In genomic region chr22:17106785-17107546, GRCh38 we compare ENCODE assay signal across 10 cellular contexts. TPM values are rescaled to one million over a fixed set of nuclear protein-coding genes. Genes with fewer than 3 reads are reported as not detected.
A peak's percentile ranks its signal among the peaks of the same experiment; 100 is the strongest.
DNase-seq lines count a peak whose midpoint lies in the region; ATAC-seq and TF ChIP-seq lines count a peak whose summit lies in the region.
"Had no signal": no experiment of that assay in that cellular context is flagged by ENCODE, and none has a peak within 500 bp of the region (broad histone marks: within the 10 kb centered on the region; RNA-seq: fewer than 3 reads in every experiment).

No MANE protein-coding gene starts in this region.

- no peaks in the 10 kb centered on the region for H3K9me3 Mint-ChIP-seq in stimulated activated naive CD8-positive, alpha-beta T cell treated with anti-CD3 and anti-CD28 coated beads, Interleukin-15, Interleukin-2, amounts not matched to agents 100 ng/mL and 50 ng/mL, for 24 hours
- H3K9me3 Mint-ChIP-seq in WTC11, result no peaks in the 10 kb centered on the region

- DNase-seq in activated naive CD4-positive, alpha-beta T cell treated with Interleukin-2 at 50 U/mL for 16 hours, result peak; percentile 34
- no peak for DNase-seq in activated naive CD4-positive, alpha-beta T cell treated with anti-CD3 and anti-CD28 coated beads, Interleukin-2, amount 50 U/mL, for 16 hours
- no peak for DNase-seq in T-helper 17 cell
- peak; percentile 9 for DNase-seq in epidermal melanocyte (ENCODE audit: insufficient read length, low spot score)
- no peak for DNase-seq in WTC11 (ENCODE audit: low spot score)
- no peak for DNase-seq in activated CD4-positive, CD25-positive, alpha-beta regulatory T cell (lab: John Stamatoyannopoulos, UW)
- DNase-seq: ACHN had no signal

- ATAC-seq in T-helper 17 cell (peak; percentile 74), GM18868 (IDR thresholded peaks at IDR 0.05; ENCODE audit: unreplicated experiment) (no peak), WTC11 (no peak)

- CTCF ChIA-PET in WTC11 (lab: Charles Lee), result interaction anchor here (0.8 to 3.6 kb wide), 9 partner anchors 9 to 394 kb away, joined by 3 to 17 read pairs (median 7); no protein-coding TSS in a partner anchor

- POLR2A ChIA-PET in WTC11 (lab: Charles Lee), result interaction anchor here (0.6 kb wide), 1 partner anchor 340 kb away, joined by 5 read pairs; no protein-coding TSS in a partner anchor

- H3K27me3 Mint-ChIP-seq in T-helper 17 cell (no peaks in the 10 kb centered on the region), WTC11 (ENCODE audit: low read depth) (no peaks in the 10 kb centered on the region)
- H3K27me3 Mint-ChIP-seq in stimulated activated naive CD8-positive, alpha-beta T cell treated with anti-CD3 and anti-CD28 coated beads, Interleukin-15, Interleukin-2, amounts not matched to agents 100 ng/mL and 50 ng/mL, for 24 hours, result no peaks in the 10 kb centered on the region

- no peak for TF ChIP-seq CTCF in WTC11 (IDR thresholded peaks at IDR 0.05)

- H3K9me3 ChIP-seq in T-helper 17 cell (ENCODE audit: control insufficient read depth, low read length, poor library complexity, severe bottlenecking), result no peaks in the 10 kb centered on the region

- H3K4me1 Mint-ChIP-seq in T-helper 17 cell (peaks cover 28% of the 10 kb centered on the region), WTC11 (peaks cover 4% of the 10 kb centered on the region; the same call in 1 of the 2 replicates)
- H3K4me1 Mint-ChIP-seq in stimulated activated naive CD8-positive, alpha-beta T cell treated with anti-CD3 and anti-CD28 coated beads, Interleukin-15, Interleukin-2, amounts not matched to agents 100 ng/mL and 50 ng/mL, for 24 hours (ENCODE audit: low read depth), result peaks cover 45% of the 10 kb centered on the region

- H3K4me3 Mint-ChIP-seq in T-helper 17 cell, result peak overlapping the region; percentile 57
- peak overlapping the region; percentile 24 for H3K4me3 Mint-ChIP-seq in stimulated activated naive CD8-positive, alpha-beta T cell treated with anti-CD3 and anti-CD28 coated beads, Interleukin-15, Interleukin-2, amounts not matched to agents 100 ng/mL and 50 ng/mL, for 24 hours
- no peak overlapping the region for H3K4me3 Mint-ChIP-seq in WTC11

- peak overlapping the region; percentile 79 for H3K27ac Mint-ChIP-seq in T-helper 17 cell
- H3K27ac Mint-ChIP-seq in stimulated activated naive CD8-positive, alpha-beta T cell treated with anti-CD3 and anti-CD28 coated beads, Interleukin-15, Interleukin-2, amounts not matched to agents 100 ng/mL and 50 ng/mL, for 24 hours, result peak overlapping the region; percentile 42
- no peak overlapping the region for H3K27ac Mint-ChIP-seq in WTC11

- H3K36me3 Mint-ChIP-seq in T-helper 17 cell (ENCODE audit: low read depth), result peaks cover 6% of the 10 kb centered on the region
- H3K36me3 Mint-ChIP-seq in stimulated activated naive CD8-positive, alpha-beta T cell treated with anti-CD3 and anti-CD28 coated beads, Interleukin-15, Interleukin-2, amounts not matched to agents 100 ng/mL and 50 ng/mL, for 24 hours (ENCODE audit: low read depth), result peaks cover 42% of the 10 kb centered on the region
- H3K36me3 Mint-ChIP-seq in WTC11, result peaks cover 5% of the 10 kb centered on the region

TF ChIP-seq in WTC11, 78 proteins besides CTCF, POLR2A, EP300 and RAD21:
- TF ChIP-seq, protein P1, sequence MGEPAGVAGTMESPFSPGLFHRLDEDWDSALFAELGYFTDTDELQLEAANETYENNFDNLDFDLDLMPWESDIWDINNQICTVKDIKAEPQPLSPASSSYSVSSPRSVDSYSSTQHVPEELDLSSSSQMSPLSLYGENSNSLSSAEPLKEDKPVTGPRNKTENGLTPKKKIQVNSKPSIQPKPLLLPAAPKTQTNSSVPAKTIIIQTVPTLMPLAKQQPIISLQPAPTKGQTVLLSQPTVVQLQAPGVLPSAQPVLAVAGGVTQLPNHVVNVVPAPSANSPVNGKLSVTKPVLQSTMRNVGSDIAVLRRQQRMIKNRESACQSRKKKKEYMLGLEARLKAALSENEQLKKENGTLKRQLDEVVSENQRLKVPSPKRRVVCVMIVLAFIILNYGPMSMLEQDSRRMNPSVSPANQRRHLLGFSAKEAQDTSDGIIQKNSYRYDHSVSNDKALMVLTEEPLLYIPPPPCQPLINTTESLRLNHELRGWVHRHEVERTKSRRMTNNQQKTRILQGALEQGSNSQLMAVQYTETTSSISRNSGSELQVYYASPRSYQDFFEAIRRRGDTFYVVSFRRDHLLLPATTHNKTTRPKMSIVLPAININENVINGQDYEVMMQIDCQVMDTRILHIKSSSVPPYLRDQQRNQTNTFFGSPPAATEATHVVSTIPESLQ (CRISPR knock-in tag; IDR thresholded peaks at IDR 0.05), result no peak
- no peak for TF ChIP-seq NFATC4 (CRISPR knock-in tag; IDR thresholded peaks at IDR 0.05)
- TF ChIP-seq ZNF317 (CRISPR knock-in tag; IDR thresholded peaks at IDR 0.05; ENCODE audit: borderline replicate concordance, low read depth), result no peak
- TF ChIP-seq ZNF396 (CRISPR knock-in tag; IDR thresholded peaks at IDR 0.05; ENCODE audit: borderline replicate concordance), result no peak
- no peak for TF ChIP-seq TEAD4 (CRISPR knock-in tag; IDR thresholded peaks at IDR 0.05)
- no peak for TF ChIP-seq RELA (CRISPR knock-in tag; IDR thresholded peaks at IDR 0.05; ENCODE audit: borderline replicate concordance)
- no peak for TF ChIP-seq ZNF423 (CRISPR knock-in tag; IDR thresholded peaks at IDR 0.05)
- no peak for TF ChIP-seq GRHL2 (CRISPR knock-in tag; IDR thresholded peaks at IDR 0.05; ENCODE audit: insufficient replicate concordance, severe bottlenecking)
- no peak for TF ChIP-seq FOXJ3 (CRISPR knock-in tag; IDR thresholded peaks at IDR 0.05; ENCODE audit: borderline replicate concordance)
- TF ChIP-seq NFYB (CRISPR knock-in tag; conservative IDR thresholded peaks at IDR 0.05; ENCODE audit: low read depth), result no peak
- no peak for TF ChIP-seq ZSCAN18 (CRISPR knock-in tag; IDR thresholded peaks at IDR 0.05)
- TF ChIP-seq ZNF671 (CRISPR knock-in tag; IDR thresholded peaks at IDR 0.05), result no peak
- no peak for TF ChIP-seq ZNF138 (CRISPR knock-in tag; conservative IDR thresholded peaks at IDR 0.05)
TF ChIP-seq in WTC11: peak in this region for 0.

RNA-seq across cellular contexts. Expression of gene TMEM121B, which starts 14.2 kb away (rescaled TPM):
- total RNA-seq in T-helper 17 cell (under 1 TPM in 1 of 2 donors, not detected in 1; 0.20 TPM), WTC11 (2021) (7.5 to 8.3 TPM (median 7.7 TPM) in 3 replicates)
- total RNA-seq: NCI-H460 had no signal

RNA-seq across cellular contexts. Expression of gene IL17RA, which starts 22.2 kb away (rescaled TPM):
- total RNA-seq in T-helper 17 cell (10 to 100 TPM; 26.2 to 31.0 TPM), WTC11 (2021) (7.9 to 8.7 TPM (median 8.2 TPM) in 3 replicates)

RNA-seq across cellular contexts. Expression of gene HDHD5, which starts 52.1 kb away (rescaled TPM):
- total RNA-seq in T-helper 17 cell (10 to 100 TPM; 16.7 to 17.4 TPM), WTC11 (2021) (84.0 to 114 TPM (median 110 TPM) in 3 replicates)

Comparison
In these comparisons a context has a peak if more than half of its experiments do, and no peak if none do; other contexts are left out.
1. DNase-seq: peak in activated naive CD4-positive, alpha-beta T cell treated with Interleukin-2 at 50 U/mL for 16 hours (single experiment) and epidermal melanocyte (single experiment); none in activated naive CD4-positive, alpha-beta T cell treated with anti-CD3 and anti-CD28 coated beads, Interleukin-2, amount 50 U/mL, for 16 hours (single experiment), T-helper 17 cell (0 of 3), WTC11 (single experiment) and activated CD4-positive, CD25-positive, alpha-beta regulatory T cell (0 of 4).